23 cellular contexts compared by ENCODE assay signal in the genomic region with DNA sequence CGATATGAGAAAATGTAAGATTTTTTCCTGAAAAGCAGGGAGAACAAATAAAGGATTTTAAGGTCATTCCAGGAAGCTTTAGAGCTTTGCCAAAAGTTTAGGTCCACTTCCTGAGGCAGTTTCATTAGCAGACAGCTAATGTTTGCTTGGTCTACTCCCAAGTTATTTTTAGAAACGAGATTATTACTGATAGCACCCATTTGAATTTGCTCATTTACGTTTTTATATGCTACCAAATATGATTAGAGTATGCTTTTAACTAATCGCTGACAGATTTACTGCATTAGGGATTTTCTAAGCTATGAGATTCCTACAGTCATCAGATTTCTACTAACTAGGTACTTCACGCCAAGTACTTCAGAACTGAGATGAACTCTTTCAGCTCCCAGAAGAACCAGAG.
"Had no signal": no experiment of that assay in that cellular context is flagged by ENCODE, and none has a peak within 500 bp of the region (broad histone marks: within the 10 kb centered on the region; RNA-seq: fewer than 3 reads in every experiment).

No MANE protein-coding gene starts in this region.

- ATAC-seq: activated CD4-positive, alpha-beta T cell treated with anti-CD3 and anti-CD28 coated beads for 36 hours; activated CD8-positive, alpha-beta memory T cell treated with anti-CD3 and anti-CD28 coated beads, Interleukin-2, amount 10 ng/mL, durations not matched to agents 7 days and 5 days; activated naive CD8-positive, alpha-beta T cell treated with anti-CD3 and anti-CD28 coated beads, Interleukin-2, amount 50 U/mL, for 24 hours; mucosa of descending colon; naive thymus-derived CD4-positive, alpha-beta T cell had no signal

- DNase-seq: activated CD4-positive, alpha-beta memory T cell treated with anti-CD3 and anti-CD28 coated beads for 36 hours; activated CD4-positive, alpha-beta T cell treated with anti-CD3 and anti-CD28 coated beads for 36 hours; activated CD8-positive, alpha-beta memory T cell treated with anti-CD3 and anti-CD28 coated beads, Interleukin-2, amount 10 ng/mL, durations not matched to agents 7 days and 5 days; activated naive CD4-positive, alpha-beta T cell treated with anti-CD3 and anti-CD28 coated beads for 36 hours; activated naive CD8-positive, alpha-beta T cell treated with anti-CD3 and anti-CD28 coated beads, Interleukin-2, amount 50 U/mL, for 24 hours; activated T-cell treated with anti-CD3 and anti-CD28 coated beads, Interleukin-2, amount 50 U/mL, for 1 hour; aorta; erythroblast; kidney; left ventricle myocardium inferior; mucosa of descending colon; naive thymus-derived CD4-positive, alpha-beta T cell; stimulated activated CD4-positive, alpha-beta T cell treated with anti-CD3 and anti-CD28 coated beads, Interleukin-15, amount 100 ng/mL, for 24 hours; stimulated activated CD4-positive, alpha-beta T cell treated with anti-CD3 and anti-CD28 coated beads, Interleukin-4, amount 100 ng/mL, for 1 hour; stimulated activated naive CD4-positive, alpha-beta T cell treated with Interleukin-2 at 50 U/mL for 16 hours; substantia nigra; trophoblast cell had no signal

- H3K4me3 ChIP-seq: hepatocyte, left ventricle myocardium inferior, mucosa of descending colon had no signal

- FAIRE-seq: bronchial epithelial cell, kidney had no signal

- H3K4me3 Mint-ChIP-seq: activated CD4-positive, alpha-beta memory T cell treated with anti-CD3 and anti-CD28 coated beads for 36 hours; activated CD4-positive, alpha-beta T cell treated with anti-CD3 and anti-CD28 coated beads for 36 hours; activated CD8-positive, alpha-beta memory T cell treated with anti-CD3 and anti-CD28 coated beads, Interleukin-2, amount 10 ng/mL, durations not matched to agents 7 days and 5 days; activated naive CD4-positive, alpha-beta T cell treated with anti-CD3 and anti-CD28 coated beads for 36 hours; activated naive CD8-positive, alpha-beta T cell treated with anti-CD3 and anti-CD28 coated beads, Interleukin-2, amount 50 U/mL, for 24 hours; dendritic cell treated with granulocyte-macrophage colony-stimulating factor and Interleukin-4, amounts not matched to agents 40 ng/mL and 50 ng/mL, for 4 days; memory B cell; naive thymus-derived CD4-positive, alpha-beta T cell had no signal

- H2AFZ ChIP-seq: hepatocyte had no signal

- H3K27me3 ChIP-seq: hepatocyte, neutrophil had no signal

- H3K27ac Mint-ChIP-seq: activated CD4-positive, alpha-beta memory T cell treated with anti-CD3 and anti-CD28 coated beads for 36 hours; activated CD4-positive, alpha-beta T cell treated with anti-CD3 and anti-CD28 coated beads for 36 hours; activated CD8-positive, alpha-beta memory T cell treated with anti-CD3 and anti-CD28 coated beads, Interleukin-2, amount 10 ng/mL, durations not matched to agents 7 days and 5 days; activated naive CD4-positive, alpha-beta T cell treated with anti-CD3 and anti-CD28 coated beads for 36 hours; activated naive CD8-positive, alpha-beta T cell treated with anti-CD3 and anti-CD28 coated beads, Interleukin-2, amount 50 U/mL, for 24 hours; activated T-helper 2 cell treated with anti-CD3 and anti-CD28 coated beads, Interferon-gamma antibody, Interleukin-2, Interleukin-4, amounts not matched to agents 10 μg/mL and 5 μg/mL and 100 μg/mL, durations not matched to agents 14 hours and 24 hours and 36 hours; dendritic cell treated with granulocyte-macrophage colony-stimulating factor and Interleukin-4, amounts not matched to agents 40 ng/mL and 50 ng/mL, for 4 days; memory B cell; naive thymus-derived CD4-positive, alpha-beta T cell had no signal

- H3K4me2 ChIP-seq: hepatocyte had no signal

- H3K79me2 ChIP-seq: hepatocyte had no signal

- H3K27ac ChIP-seq: hepatocyte, left ventricle myocardium inferior had no signal

- H3K9me3 Mint-ChIP-seq: activated CD4-positive, alpha-beta memory T cell treated with anti-CD3 and anti-CD28 coated beads for 36 hours; activated naive CD4-positive, alpha-beta T cell treated with anti-CD3 and anti-CD28 coated beads for 36 hours; activated naive CD8-positive, alpha-beta T cell treated with anti-CD3 and anti-CD28 coated beads, Interleukin-2, amount 50 U/mL, for 24 hours; activated T-helper 2 cell treated with anti-CD3 and anti-CD28 coated beads, Interferon-gamma antibody, Interleukin-2, Interleukin-4, amounts not matched to agents 10 μg/mL and 5 μg/mL and 100 μg/mL, durations not matched to agents 14 hours and 24 hours and 36 hours; dendritic cell treated with granulocyte-macrophage colony-stimulating factor and Interleukin-4, amounts not matched to agents 40 ng/mL and 50 ng/mL, for 4 days; memory B cell; naive thymus-derived CD4-positive, alpha-beta T cell had no signal

- H3K9me3 ChIP-seq: left ventricle myocardium inferior, mucosa of descending colon, neutrophil had no signal

- H3K27me3 Mint-ChIP-seq: activated CD4-positive, alpha-beta memory T cell treated with anti-CD3 and anti-CD28 coated beads for 36 hours; activated CD4-positive, alpha-beta T cell treated with anti-CD3 and anti-CD28 coated beads for 36 hours; activated CD8-positive, alpha-beta memory T cell treated with anti-CD3 and anti-CD28 coated beads, Interleukin-2, amount 10 ng/mL, durations not matched to agents 7 days and 5 days; activated naive CD8-positive, alpha-beta T cell treated with anti-CD3 and anti-CD28 coated beads, Interleukin-2, amount 50 U/mL, for 24 hours; dendritic cell treated with granulocyte-macrophage colony-stimulating factor and Interleukin-4, amounts not matched to agents 40 ng/mL and 50 ng/mL, for 4 days; memory B cell; naive thymus-derived CD4-positive, alpha-beta T cell had no signal

- H3K4me1 Mint-ChIP-seq: activated CD4-positive, alpha-beta T cell treated with anti-CD3 and anti-CD28 coated beads for 36 hours; activated CD8-positive, alpha-beta memory T cell treated with anti-CD3 and anti-CD28 coated beads, Interleukin-2, amount 10 ng/mL, durations not matched to agents 7 days and 5 days; activated naive CD8-positive, alpha-beta T cell treated with anti-CD3 and anti-CD28 coated beads, Interleukin-2, amount 50 U/mL, for 24 hours had no signal
